Comparison of ENCODE assay signal across 14 cellular contexts in genomic region chr15:63942486-63943365, GRCh38.
DNase-seq lines count a peak whose midpoint lies in the region; ATAC-seq and TF ChIP-seq lines count a peak whose summit lies in the region.
"Had no signal": no experiment of that assay in that cellular context is flagged by ENCODE, and none has a peak within 500 bp of the region (broad histone marks: within the 10 kb centered on the region; RNA-seq: fewer than 3 reads in every experiment).

No MANE protein-coding gene starts in this region.

- no peak overlapping the region for H3K56ac ChIP-seq in mesendoderm (ENCODE audit: low read length)

- H4K5ac ChIP-seq in mesendoderm (ENCODE audit: low read length), result no peak overlapping the region

- no peak for ATAC-seq in GM19324 (IDR thresholded peaks at IDR 0.05; ENCODE audit: low FRiP score, unreplicated experiment)
- ATAC-seq: activated CD4-positive, alpha-beta T cell treated with anti-CD3 and anti-CD28 coated beads for 36 hours; left ventricle myocardium superior had no signal

- POLR2A ChIA-PET in GM10248 (lab: Yijun Ruan, JAX), result no interaction called here

- H3K27ac ChIP-seq in OCI-LY3 (ENCODE audit: low read length) (no peak overlapping the region), mesendoderm (ENCODE audit: low read depth, low read length) (no peak overlapping the region), Peyer's patch (peak overlapping the region in 1 of 4 donors; percentile 17)
- H3K27ac ChIP-seq: hepatocyte, tibial artery had no signal

- TF ChIP-seq POLR2A in Peyer's patch (IDR thresholded peaks at IDR 0.05), result no peak

- H3K4me2 ChIP-seq in OCI-LY3 (ENCODE audit: low read length) (0 out of 2 replicates have a peak overlapping the region, but pooled peaks have one; percentile 15), mesendoderm (ENCODE audit: low read length) (no peak overlapping the region)
- H3K4me2 ChIP-seq: hepatocyte had no signal

- H2AK5ac ChIP-seq in mesendoderm (ENCODE audit: low read length), result no peak overlapping the region

- no peaks in the 10 kb centered on the region for H4K20me1 ChIP-seq in OCI-LY3 (ENCODE audit: insufficient read depth, low read length)

- H3K36me3 ChIP-seq in OCI-LY3 (replicated peaks; ENCODE audit: low read depth, low read length) (no peaks in the 10 kb centered on the region), mesendoderm (ENCODE audit: control insufficient read depth, insufficient read depth, low read length) (no peaks in the 10 kb centered on the region), Peyer's patch (no peaks in the 10 kb centered on the region)
- H3K36me3 ChIP-seq: tibial artery had no signal

- no peak overlapping the region for H2AFZ ChIP-seq in OCI-LY3 (ENCODE audit: low read depth, low read length)
- H2AFZ ChIP-seq: hepatocyte had no signal

- H3K79me2 ChIP-seq in OCI-LY3 (ENCODE audit: low read length) (no peaks in the 10 kb centered on the region), mesendoderm (ENCODE audit: control insufficient read depth, insufficient read depth, low read length) (no peaks in the 10 kb centered on the region)
- H3K79me2 ChIP-seq: hepatocyte had no signal

- TF ChIP-seq CTCF in OCI-LY3 (IDR thresholded peaks at IDR 0.05; ENCODE audit: low read depth, low read length) (peak; percentile 10; the same call in 1 of the 2 replicates), Peyer's patch (IDR thresholded peaks at IDR 0.05) (no peak), GM10248 (IDR thresholded peaks at IDR 0.05; ENCODE audit: control extremely low read depth, extremely low read depth, low read depth, missing control alignments) (no peak)

- H3K23ac ChIP-seq in mesendoderm (ENCODE audit: low read length), result no peak overlapping the region

- DNase-seq in DMS79 treated with DMSO at 0.1 percent for 48 hours (lab: John Stamatoyannopoulos, UW) (peak; percentile 1), DMS79 (lab: John Stamatoyannopoulos, UW) (no peak), DMS53 treated with DMSO at 0.1 percent for 48 hours (lab: John Stamatoyannopoulos, UW; ENCODE audit: unreplicated experiment) (peak; percentile 53), mesendoderm (peak; percentile 17), Peyer's patch (no peak), GM10248 (ENCODE audit: extremely low spot score) (no peak)
- DNase-seq: activated CD4-positive, alpha-beta T cell treated with anti-CD3 and anti-CD28 coated beads for 36 hours; activated gamma-delta T cell treated with Interleukin-2 at 50 U/mL for 16 hours; Calu3; left ventricle myocardium superior; tibial artery had no signal

- no CpG with 5 or more reads among the region's 6 CpGs for whole genome bisulfite sequencing in mesendoderm (ENCODE audit: extremely low coverage, insufficient coverage, low lambda C conversion rate)

- H3K4me3 ChIP-seq in OCI-LY3 (ENCODE audit: low read length) (no peak overlapping the region), mesendoderm (ENCODE audit: low read length) (no peak overlapping the region), Peyer's patch (no peak overlapping the region)
- H3K4me3 ChIP-seq: hepatocyte, tibial artery had no signal

- H3K9ac ChIP-seq in OCI-LY3 (ENCODE audit: low read length) (no peak overlapping the region), mesendoderm (ENCODE audit: low read length) (no peak overlapping the region)

- no peak overlapping the region for H2BK5ac ChIP-seq in mesendoderm (ENCODE audit: low read length)

- H3K9me3 ChIP-seq in OCI-LY3 (ENCODE audit: insufficient read depth, low read length) (no peaks in the 10 kb centered on the region), Peyer's patch (no peaks in the 10 kb centered on the region)
- H3K9me3 ChIP-seq: tibial artery had no signal

- no peak overlapping the region for H2BK120ac ChIP-seq in mesendoderm (ENCODE audit: low read depth, low read length)

- H3K4ac ChIP-seq in mesendoderm (ENCODE audit: low read depth, low read length), result no peak overlapping the region

- H4K8ac ChIP-seq in mesendoderm (ENCODE audit: low read depth, low read length), result no peak overlapping the region

- no peaks in the 10 kb centered on the region for H3K79me1 ChIP-seq in mesendoderm (ENCODE audit: low read length)

- H3K4me1 ChIP-seq in OCI-LY3 (ENCODE audit: low read length) (peaks cover 22% of the 10 kb centered on the region), mesendoderm (ENCODE audit: control insufficient read depth, low read depth, low read length) (no peaks in the 10 kb centered on the region), Peyer's patch (peaks cover 0 to 30% (median 16%) of the 10 kb centered on the region in 4 donors)

- CTCF ChIA-PET in GM10248 (lab: Yijun Ruan, JAX), result interaction anchor here (2.0 to 5.9 kb wide), 2 partner anchors 103 to 105 kb away, joined by 6 to 68 read pairs; partner anchors contain the start of gene DAPK2

- no peaks in the 10 kb centered on the region for H3K27me3 ChIP-seq in OCI-LY3 (ENCODE audit: low read depth, low read length)
- no peaks in the 10 kb centered on the region for H3K27me3 ChIP-seq in mesendoderm (ENCODE audit: insufficient read depth, low read length, poor library complexity)
- H3K27me3 ChIP-seq in Peyer's patch, result no peaks in the 10 kb centered on the region
- H3K27me3 ChIP-seq: hepatocyte, tibial artery had no signal

- no peak overlapping the region for H3K18ac ChIP-seq in mesendoderm (ENCODE audit: low read length)

- H2BK15ac ChIP-seq in mesendoderm (replicated peaks; ENCODE audit: low read depth), result no peak overlapping the region

Comparison
In these comparisons a context has a peak if more than half of its experiments do, and no peak if none do; other contexts are left out.
1. DNase-seq: peak in DMS79 treated with DMSO at 0.1 percent for 48 hours (single experiment), DMS53 treated with DMSO at 0.1 percent for 48 hours (single experiment) and mesendoderm (single experiment); none in DMS79 (single experiment), Peyer's patch (0 of 3) and GM10248 (single experiment).